8 cellular contexts compared by ENCODE assay signal in genomic region chr2:218781691-218782528, GRCh38.
DNase-seq lines count a peak whose midpoint lies in the region; ATAC-seq, FAIRE-seq and TF ChIP-seq lines count a peak whose summit lies in the region.

Gene CYP27A1 (plus strand): TSS chr2:218782147. CDS start chr2:218782183, 36 bp downstream.

- FAIRE-seq in H54 (lab: Jason Lieb, UNC): no peak

- no peak for TF ChIP-seq CTCF in WERI-Rb-1 (IDR thresholded peaks at IDR 0.05; ENCODE audit: low read depth, low read length)

- peak within 1 kb of the TSS; percentile 89 for H3K27ac ChIP-seq in WERI-Rb-1

- ATAC-seq in GM19372 (IDR thresholded peaks at IDR 0.05; ENCODE audit: low read depth, unreplicated experiment) (peak; percentile 56), HG03139 (IDR thresholded peaks at IDR 0.05; ENCODE audit: unreplicated experiment) (no peak)

- peaks cover 6% of the 10 kb centered on the region for H3K9me3 ChIP-seq in WERI-Rb-1 (ENCODE audit: severe bottlenecking)

- intact Hi-C loops in head of caudate nucleus (cut with DNase I): loop anchor here (5.0 kb wide), 2 partner anchors 35 to 70 kb away; partner anchors contain the start of gene TTLL4

- DNase-seq in WERI-Rb-1 (peak; percentile 55), head of caudate nucleus (peak; percentile 42 to 91 (median 76)), nucleus accumbens (lab: John Stamatoyannopoulos, UW) (peak in 51 of 56 donors; percentile 10 to 78 (median 58)), SIG-M5 (lab: John Stamatoyannopoulos, UW) (no peak), NCI-H1694 (lab: John Stamatoyannopoulos, UW) (no peak), H54 (ENCODE audit: insufficient read length, low spot score) (no peak)

- no peaks in the 10 kb centered on the region for H3K36me3 ChIP-seq in WERI-Rb-1

- no peak for TF ChIP-seq POLR2A in H54 (IDR thresholded peaks at IDR 0.05; ENCODE audit: low read depth, low read length)

- peak within 1 kb of the TSS; percentile 59 for H3K4me3 ChIP-seq in WERI-Rb-1 (ENCODE audit: low read depth, low read length)

- no peaks in the 10 kb centered on the region for H3K27me3 ChIP-seq in WERI-Rb-1 (ENCODE audit: insufficient read depth, low read depth, severe bottlenecking)

Comparison
In these comparisons a context has a peak if more than half of its experiments do, and no peak if none do; other contexts are left out.
1. DNase-seq: peak in WERI-Rb-1 (single experiment), head of caudate nucleus (42 of 42) and nucleus accumbens (51 of 56); none in SIG-M5 (single experiment), NCI-H1694 (single experiment) and H54 (single experiment).